ENCODE assay signal across 11 cellular contexts in genomic region chr1:39508857-39509305, GRCh38.
DNase-seq lines count a peak whose midpoint lies in the region; ATAC-seq and TF ChIP-seq lines count a peak whose summit lies in the region.
"Had no signal": no experiment of that assay in that cellular context is flagged by ENCODE, and none has a peak within 500 bp of the region (broad histone marks: within the 10 kb centered on the region; RNA-seq: fewer than 3 reads in every experiment).

No MANE protein-coding gene starts in this region.

- no peaks in the 10 kb centered on the region for H3K9me3 ChIP-seq in tibial artery
- H3K9me3 ChIP-seq: HAP-1 had no signal

- no peak for TF ChIP-seq CTCF in choroid plexus epithelial cell (conservative IDR thresholded peaks at IDR 0.05; ENCODE audit: low read depth, low read length)
- TF ChIP-seq CTCF in tibial artery (IDR thresholded peaks at IDR 0.05): no peak

- H3K4me1 ChIP-seq in tibial artery: no peaks in the 10 kb centered on the region
- H3K4me1 ChIP-seq: HAP-1 had no signal

- DNase-seq in activated T-cell treated with anti-CD3 and anti-CD28 coated beads, Interleukin-2, amount 50 U/mL, for 48 hours: peak; percentile 34 to 36
- DNase-seq in activated T-cell treated with anti-CD3 and anti-CD28 coated beads for 4 hours: no peak
- DNase-seq in choroid plexus epithelial cell (ENCODE audit: low read depth): peak; percentile 69
- peak; percentile 47 for DNase-seq in stromal cell of bone marrow (ENCODE audit: low read depth)
- DNase-seq in NCI-H146 (lab: John Stamatoyannopoulos, UW): no peak
- DNase-seq in tibial artery: no peak
- no peak for DNase-seq in RKO (ENCODE audit: low spot score)
- DNase-seq: NCI-H524; stimulated activated CD4-positive, alpha-beta T cell treated with anti-CD3 and anti-CD28 coated beads, Interleukin-1b, Interleukin-23, amount 100 ng/mL, for 48 hours had no signal

- H3K27me3 ChIP-seq in tibial artery: no peaks in the 10 kb centered on the region

- no peak overlapping the region for H3K27ac ChIP-seq in tibial artery

- ATAC-seq in HG03442 (IDR thresholded peaks at IDR 0.05; ENCODE audit: unreplicated experiment): peak; percentile 13

- intact Hi-C loops in tibial artery (cut with DNase I; ENCODE audit: low total_unique reads): no loop called here

- no peak overlapping the region for H3K4me3 ChIP-seq in choroid plexus epithelial cell (ENCODE audit: low read depth, low read length)
- H3K4me3 ChIP-seq in tibial artery: no peak overlapping the region
- H3K4me3 ChIP-seq: HAP-1 had no signal

- no peaks in the 10 kb centered on the region for H3K36me3 ChIP-seq in tibial artery
- H3K36me3 ChIP-seq: HAP-1 had no signal

Comparison
In these comparisons a context has a peak if more than half of its experiments do, and no peak if none do; other contexts are left out.
1. DNase-seq: peak in activated T-cell treated with anti-CD3 and anti-CD28 coated beads, Interleukin-2, amount 50 U/mL, for 48 hours (2 of 2), choroid plexus epithelial cell (single experiment) and stromal cell of bone marrow (single experiment); none in activated T-cell treated with anti-CD3 and anti-CD28 coated beads for 4 hours (single experiment), NCI-H146 (single experiment), tibial artery (0 of 2) and RKO (single experiment).